Comparison of ENCODE assay signal across 3 cellular contexts in genomic region chr2:95442470-95443099, GRCh38. TPM values are rescaled to one million over a fixed set of nuclear protein-coding genes. Genes with fewer than 3 reads are reported as not detected.
"Had no signal": no experiment of that assay in that cellular context is flagged by ENCODE, and none has a peak within 500 bp of the region (broad histone marks: within the 10 kb centered on the region; RNA-seq: fewer than 3 reads in every experiment).

No MANE protein-coding gene starts in this region.

RNA-seq across cellular contexts. Expression of gene TRIM43B, which starts 42.0 kb away (rescaled TPM):
- total RNA-seq: HT-29, Peyer's patch, SJSA1 had no signal
